8 cellular contexts compared by ENCODE assay signal in genomic region chr4:76198411-76199237, GRCh38. TPM values are rescaled to one million over a fixed set of nuclear protein-coding genes. Genes with fewer than 3 reads are reported as not detected.
DNase-seq lines count a peak whose midpoint lies in the region; ATAC-seq, FAIRE-seq and TF ChIP-seq lines count a peak whose summit lies in the region.

No MANE protein-coding gene starts in this region.

- H3K4me3 Mint-ChIP-seq in stimulated activated naive CD8-positive, alpha-beta T cell treated with anti-CD3 and anti-CD28 coated beads, Interleukin-15, amount 100 ng/mL, for 72 hours: peak overlapping the region; percentile 57 to 62

- H3K27me3 ChIP-seq in right lobe of liver: no peaks in the 10 kb centered on the region
- H3K27me3 ChIP-seq in Karpas-422 (ENCODE audit: low read length): no peaks in the 10 kb centered on the region

- H3K27me3 Mint-ChIP-seq in stimulated activated naive CD8-positive, alpha-beta T cell treated with anti-CD3 and anti-CD28 coated beads, Interleukin-15, amount 100 ng/mL, for 72 hours: no peaks in the 10 kb centered on the region

- H3K27ac ChIP-seq in right lobe of liver (peak overlapping the region; percentile 81 to 89 (median 89)), Karpas-422 (ENCODE audit: low read length) (no peak overlapping the region)

- no peak overlapping the region for H3K4me2 ChIP-seq in Karpas-422 (ENCODE audit: low read depth, low read length, poor library complexity, severe bottlenecking)

- peak; percentile 45 for ATAC-seq in GM21619 (IDR thresholded peaks at IDR 0.05; ENCODE audit: unreplicated experiment)
- ATAC-seq in right lobe of liver: peak; percentile 15 to 47 (median 44)
- ATAC-seq in stimulated activated naive CD8-positive, alpha-beta T cell treated with anti-CD3 and anti-CD28 coated beads, Interleukin-15, amount 100 ng/mL, for 72 hours: peak; percentile 89

- peaks cover 6 to 88% (median 44%) of the 10 kb centered on the region in 4 donors for H3K4me1 ChIP-seq in right lobe of liver
- H3K4me1 ChIP-seq in Karpas-422 (ENCODE audit: low read length): peaks cover 11% of the 10 kb centered on the region

- no peaks in the 10 kb centered on the region for H3K79me2 ChIP-seq in Karpas-422 (ENCODE audit: low read length)

- H2AFZ ChIP-seq in Karpas-422 (ENCODE audit: low read length): no peak overlapping the region

- 7% methylated on average over 3 of the region's 4 CpGs for WGBS in right lobe of liver (ENCODE audit: insufficient coverage, low coverage, low lambda C conversion rate, missing lambda C conversion rate)

- DNase-seq in ELR (ENCODE audit: low read depth) (peak; percentile 67), Kasumi-1 (lab: John Stamatoyannopoulos, UW) (peak; percentile 80 to 83), RCC 7860 (ENCODE audit: low spot score) (peak; percentile 21), cerebellum (ENCODE audit: low spot score) (peak; percentile 38), right lobe of liver (peak in 2 of 3 donors; percentile 65 to 73), Karpas-422 (no peak)
- peak; percentile 56 to 67 for DNase-seq in stimulated activated naive CD8-positive, alpha-beta T cell treated with anti-CD3 and anti-CD28 coated beads, Interleukin-15, amount 100 ng/mL, for 72 hours

- no peak overlapping the region for H3K9ac ChIP-seq in Karpas-422 (ENCODE audit: low read length)

- intact Hi-C loops in right lobe of liver (cut with DNase I): no loop called here

- no peak for TF ChIP-seq POLR2A in right lobe of liver (IDR thresholded peaks at IDR 0.05)

- no peaks in the 10 kb centered on the region for H3K9me2 ChIP-seq in Karpas-422 (replicated peaks; ENCODE audit: insufficient read depth, low read length)

- H3K9me3 ChIP-seq in right lobe of liver (no peaks in the 10 kb centered on the region), Karpas-422 (ENCODE audit: low read length) (no peaks in the 10 kb centered on the region)

- H3K36me3 ChIP-seq in right lobe of liver (no peaks in the 10 kb centered on the region), Karpas-422 (ENCODE audit: insufficient read depth, low read length) (no peaks in the 10 kb centered on the region)

- no peak overlapping the region for H3K4me3 ChIP-seq in right lobe of liver
- no peak overlapping the region for H3K4me3 ChIP-seq in Karpas-422 (ENCODE audit: low read length)

- FAIRE-seq in RCC 7860 (lab: Jason Lieb, UNC): no peak

- 0 out of 2 replicates have a peak, but pooled peaks cover 3% of the 10 kb centered on the region for H4K20me1 ChIP-seq in Karpas-422 (ENCODE audit: insufficient read depth, low read depth, low read length)

- no peak overlapping the region for H3K27ac Mint-ChIP-seq in stimulated activated naive CD8-positive, alpha-beta T cell treated with anti-CD3 and anti-CD28 coated beads, Interleukin-15, amount 100 ng/mL, for 72 hours

- H3K4me1 Mint-ChIP-seq in stimulated activated naive CD8-positive, alpha-beta T cell treated with anti-CD3 and anti-CD28 coated beads, Interleukin-15, amount 100 ng/mL, for 72 hours: peaks cover 50% of the 10 kb centered on the region

- no peaks in the 10 kb centered on the region for H3K9me3 Mint-ChIP-seq in stimulated activated naive CD8-positive, alpha-beta T cell treated with anti-CD3 and anti-CD28 coated beads, Interleukin-15, amount 100 ng/mL, for 72 hours

- TF ChIP-seq CTCF in right lobe of liver (IDR thresholded peaks at IDR 0.05): no peak

RNA-seq across cellular contexts. Expression of gene SCARB2, which starts 15.0 kb away (rescaled TPM):
- total RNA-seq in cerebellum: 342 TPM
- 100 to 1,000 TPM; 102 to 133 (median 125) TPM for total RNA-seq in right lobe of liver
- total RNA-seq in Karpas-422 (2014; rRNA removed; shearing (Covaris generic); ENCODE audit: low replicate concordance): 4.4 and 6.8 TPM in 2 replicates

RNA-seq across cellular contexts. Expression of gene NUP54, which starts 50.4 kb away (rescaled TPM):
- total RNA-seq in cerebellum (78.5 TPM), right lobe of liver (10 to 100 TPM; 13.3 to 18.9 (median 14.4) TPM)
- 12.3 and 26.3 TPM in 2 replicates for total RNA-seq in Karpas-422 (2014; rRNA removed; shearing (Covaris generic); ENCODE audit: low replicate concordance)

RNA-seq across cellular contexts. Expression of gene FAM47E, which starts 52.9 kb away (rescaled TPM):
- total RNA-seq in cerebellum (7.3 TPM), right lobe of liver (1 to 10 TPM; 1.2 to 5.0 (median 2.9) TPM)
- total RNA-seq in Karpas-422 (2014; rRNA removed; shearing (Covaris generic); ENCODE audit: low replicate concordance): not detected in 2 replicates

Comparison
In these comparisons a context has a peak if more than half of its experiments do, and no peak if none do; other contexts are left out.
1. RNA of gene SCARB2, which starts 15.0 kb away (total RNA-seq): 342 TPM in cerebellum (single experiment) and 102 to 133 TPM in right lobe of liver; 4.4 to 6.8 TPM in Karpas-422; every median in the first group is over 10 times any median in the second.
2. Peak in every context shown above with its lines, with median percentiles within 50 percentile points of each other: ATAC-seq.